21 cellular contexts compared by ENCODE assay signal in the genomic region with DNA sequence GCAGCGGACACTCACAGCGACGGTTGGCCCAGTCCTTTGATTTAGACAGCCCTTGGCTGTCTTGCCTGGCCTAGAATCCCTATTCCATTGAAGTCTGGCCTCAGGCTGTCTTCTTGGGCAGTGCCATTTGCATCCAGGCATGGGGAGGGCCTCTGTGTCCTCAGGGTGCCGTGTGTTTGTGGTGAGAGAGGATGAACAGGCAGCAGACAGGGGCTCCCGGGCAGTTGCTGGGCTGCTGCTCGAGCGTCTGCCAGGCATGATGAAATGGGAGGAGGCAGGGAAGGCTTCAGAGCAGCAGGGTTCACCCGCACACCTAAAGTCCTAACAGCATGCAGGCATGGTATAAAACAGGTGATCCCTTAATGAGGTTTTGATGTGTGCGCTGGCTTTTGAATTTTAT.
DNase-seq lines count a peak whose midpoint lies in the region; TF ChIP-seq lines count a peak whose summit lies in the region.
"Had no signal": no experiment of that assay in that cellular context is flagged by ENCODE, and none has a peak within 500 bp of the region (broad histone marks: within the 10 kb centered on the region; RNA-seq: fewer than 3 reads in every experiment).

No MANE protein-coding gene starts in this region.

- H3K4me3 Mint-ChIP-seq in neural progenitor cell: peak overlapping the region; percentile 78
- H3K4me3 Mint-ChIP-seq: activated CD4-positive, alpha-beta T cell treated with anti-CD3 and anti-CD28 coated beads, Interleukin-2, amount 10 ng/mL, durations not matched to agents 7 days and 5 days; activated naive CD4-positive, alpha-beta T cell treated with anti-CD3 and anti-CD28 coated beads, Interleukin-2, amount 10 ng/mL, durations not matched to agents 7 days and 5 days had no signal

- H3K4me3 ChIP-seq in HEK293 (ENCODE audit: low read depth, low read length) (no peak overlapping the region), ectodermal cell (ENCODE audit: insufficient read depth, low read depth, low read length) (no peak overlapping the region), neural progenitor cell (peak overlapping the region; percentile 17)
- H3K4me3 ChIP-seq: colonic mucosa, HAP-1, mucosa of descending colon had no signal

- peaks cover 15% of the 10 kb centered on the region for H4K20me1 ChIP-seq in neural progenitor cell (ENCODE audit: low read depth)

- peaks cover 82% of the 10 kb centered on the region for H3K4me1 Mint-ChIP-seq in neural progenitor cell

- H3K27me3 ChIP-seq in ectodermal cell (ENCODE audit: control insufficient read depth, insufficient read depth, low read length, poor library complexity, severe bottlenecking) (no peaks in the 10 kb centered on the region), neural progenitor cell (no peaks in the 10 kb centered on the region)
- H3K27me3 ChIP-seq: colonic mucosa had no signal

- H3K27me3 Mint-ChIP-seq in neural progenitor cell (ENCODE audit: insufficient read depth, low read depth): peaks cover 3% of the 10 kb centered on the region
- H3K27me3 Mint-ChIP-seq: IgD-negative memory B cell had no signal

- DNase-seq in NCI-H2227 (lab: John Stamatoyannopoulos, UW; ENCODE audit: unreplicated experiment) (peak; percentile 44), neural progenitor cell (ENCODE audit: low spot score) (peak; percentile 46), kidney glomerular epithelial cell (lab: John Stamatoyannopoulos, UW) (no peak), RWPE1 (ENCODE audit: low spot score) (no peak), T-helper 9 cell (no peak)
- DNase-seq: activated CD4-positive, alpha-beta T cell treated with anti-CD3 and anti-CD28 coated beads, Interleukin-2, amount 10 ng/mL, durations not matched to agents 7 days and 5 days; activated naive CD4-positive, alpha-beta T cell treated with anti-CD3 and anti-CD28 coated beads, Interleukin-2, amount 10 ng/mL, durations not matched to agents 7 days and 5 days; activated T-cell treated with anti-CD3 and anti-CD28 coated beads for 4 hours; aorta; colonic mucosa; EL; foreskin keratinocyte; left colon; mucosa of descending colon; NCI-H2029 treated with DMSO at 0.1 percent for 48 hours; NCI-H82; stimulated activated CD4-positive, alpha-beta T cell treated with anti-CD3 and anti-CD28 coated beads, Interleukin-1b, Interleukin-23, amount 100 ng/mL, for 48 hours had no signal

- H3K9me3 ChIP-seq in HEK293 (ENCODE audit: control insufficient read depth, insufficient read depth, low read depth, low read length): no peaks in the 10 kb centered on the region
- H3K9me3 ChIP-seq in ectodermal cell (ENCODE audit: control insufficient read depth, low read length): no peaks in the 10 kb centered on the region
- H3K9me3 ChIP-seq in neural progenitor cell (ENCODE audit: low read depth): no peaks in the 10 kb centered on the region
- H3K9me3 ChIP-seq: colonic mucosa, HAP-1, mucosa of descending colon had no signal

- H3K79me2 ChIP-seq in neural progenitor cell (ENCODE audit: low read depth): peaks cover 10% of the 10 kb centered on the region

- no peaks in the 10 kb centered on the region for H3K4me1 ChIP-seq in HEK293 (ENCODE audit: control insufficient read depth, insufficient read depth, low read length)
- H3K4me1 ChIP-seq in ectodermal cell (ENCODE audit: control insufficient read depth, insufficient read depth, low read length): peaks cover 42% of the 10 kb centered on the region
- peaks cover 62% of the 10 kb centered on the region for H3K4me1 ChIP-seq in neural progenitor cell
- H3K4me1 ChIP-seq: colonic mucosa, foreskin keratinocyte, HAP-1 had no signal

- peak overlapping the region; percentile 70 for H3K4me2 ChIP-seq in neural progenitor cell

- H3K36me3 Mint-ChIP-seq in neural progenitor cell: peaks cover 9% of the 10 kb centered on the region
- H3K36me3 Mint-ChIP-seq: activated naive CD4-positive, alpha-beta T cell treated with anti-CD3 and anti-CD28 coated beads, Interleukin-2, amount 10 ng/mL, durations not matched to agents 7 days and 5 days; IgD-negative memory B cell had no signal

- peak overlapping the region; percentile 97 for H3K27ac Mint-ChIP-seq in neural progenitor cell
- H3K27ac Mint-ChIP-seq: activated CD4-positive, alpha-beta T cell treated with anti-CD3 and anti-CD28 coated beads, Interleukin-2, amount 10 ng/mL, durations not matched to agents 7 days and 5 days; activated naive CD4-positive, alpha-beta T cell treated with anti-CD3 and anti-CD28 coated beads, Interleukin-2, amount 10 ng/mL, durations not matched to agents 7 days and 5 days; IgD-negative memory B cell had no signal

- H3K9ac ChIP-seq in neural progenitor cell: no peak overlapping the region

- H3K27ac ChIP-seq in HEK293 (ENCODE audit: extremely low read depth, low read depth, low read length) (no peak overlapping the region), ectodermal cell (ENCODE audit: insufficient read depth, low read depth, low read length, poor library complexity, severe bottlenecking) (peak overlapping the region; percentile 55), neural progenitor cell (no peak overlapping the region), RWPE1 (no peak overlapping the region)
- H3K27ac ChIP-seq: colonic mucosa, foreskin keratinocyte had no signal

- 35 to 36% methylated on average over 9 of the region's 9 CpGs for WGBS in ectodermal cell, 2 experiments

- CTCF ChIA-PET in HEK293 (lab: Yijun Ruan, JAX) (interaction anchor here (0.9 kb wide), 1 partner anchor 9 kb away, joined by 3 read pairs; no protein-coding TSS in a partner anchor), RWPE1 (lab: Yijun Ruan, JAX) (no interaction called here)

- peak overlapping the region; percentile 37 for H2AFZ ChIP-seq in neural progenitor cell (replicated peaks)

- H3K9me3 Mint-ChIP-seq in neural progenitor cell: no peaks in the 10 kb centered on the region
- H3K9me3 Mint-ChIP-seq: activated CD4-positive, alpha-beta T cell treated with anti-CD3 and anti-CD28 coated beads, Interleukin-2, amount 10 ng/mL, durations not matched to agents 7 days and 5 days; activated naive CD4-positive, alpha-beta T cell treated with anti-CD3 and anti-CD28 coated beads, Interleukin-2, amount 10 ng/mL, durations not matched to agents 7 days and 5 days; IgD-negative memory B cell had no signal

- H3F3A ChIP-seq in neural progenitor cell (ENCODE audit: low read depth): peaks cover 39% of the 10 kb centered on the region

- POLR2A ChIA-PET in HEK293 (lab: Yijun Ruan, JAX) (no interaction called here), RWPE1 (lab: Yijun Ruan, JAX; ENCODE audit: low non-redundant PET) (no interaction called here)

- TF ChIP-seq CTCF in HEK293 (tag by site-specific recombination; IDR thresholded peaks at IDR 0.05) (no peak), neural progenitor cell (IDR thresholded peaks at IDR 0.05) (no peak), RWPE1 (conservative IDR thresholded peaks at IDR 0.05; ENCODE audit: low read depth) (no peak)

- H3K36me3 ChIP-seq in HEK293 (ENCODE audit: control insufficient read depth in 2 of 2, insufficient read depth in 1 of 2, low read length in 2 of 2) (no peaks in the 10 kb centered on the region), ectodermal cell (ENCODE audit: control insufficient read depth, insufficient read depth, low read length) (no peaks in the 10 kb centered on the region), neural progenitor cell (no peaks in the 10 kb centered on the region)
- H3K36me3 ChIP-seq: colonic mucosa, HAP-1 had no signal

TF ChIP-seq in HEK293, 187 proteins besides CTCF, POLR2A, EP300 and RAD21:
- no peak for TF ChIP-seq ZNF785 (tag by site-specific recombination; IDR thresholded peaks at IDR 0.05)
- TF ChIP-seq, protein P1, sequence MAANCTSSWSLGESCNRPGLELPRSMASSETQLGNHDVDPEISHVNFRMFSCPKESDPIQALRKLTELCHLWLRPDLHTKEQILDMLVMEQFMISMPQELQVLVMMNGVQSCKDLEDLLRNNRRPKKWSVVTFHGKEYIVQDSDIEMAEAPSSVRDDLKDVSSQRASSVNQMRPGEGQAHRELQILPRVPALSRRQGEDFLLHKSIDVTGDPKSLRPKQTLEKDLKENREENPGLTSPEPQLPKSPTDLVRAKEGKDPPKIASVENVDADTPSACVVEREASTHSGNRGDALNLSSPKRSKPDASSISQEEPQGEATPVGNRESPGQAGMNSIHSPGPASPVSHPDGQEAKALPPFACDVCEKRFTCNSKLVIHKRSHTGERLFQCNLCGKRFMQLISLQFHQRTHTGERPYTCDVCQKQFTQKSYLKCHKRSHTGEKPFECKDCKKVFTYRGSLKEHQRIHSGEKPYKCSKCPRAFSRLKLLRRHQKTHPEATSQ (tag by site-specific recombination; IDR thresholded peaks at IDR 0.05): no peak
- TF ChIP-seq ZIC2 (tag by site-specific recombination; IDR thresholded peaks at IDR 0.05): peak; percentile 41; the same call in 1 of the 2 replicates
- TF ChIP-seq, protein P2, sequence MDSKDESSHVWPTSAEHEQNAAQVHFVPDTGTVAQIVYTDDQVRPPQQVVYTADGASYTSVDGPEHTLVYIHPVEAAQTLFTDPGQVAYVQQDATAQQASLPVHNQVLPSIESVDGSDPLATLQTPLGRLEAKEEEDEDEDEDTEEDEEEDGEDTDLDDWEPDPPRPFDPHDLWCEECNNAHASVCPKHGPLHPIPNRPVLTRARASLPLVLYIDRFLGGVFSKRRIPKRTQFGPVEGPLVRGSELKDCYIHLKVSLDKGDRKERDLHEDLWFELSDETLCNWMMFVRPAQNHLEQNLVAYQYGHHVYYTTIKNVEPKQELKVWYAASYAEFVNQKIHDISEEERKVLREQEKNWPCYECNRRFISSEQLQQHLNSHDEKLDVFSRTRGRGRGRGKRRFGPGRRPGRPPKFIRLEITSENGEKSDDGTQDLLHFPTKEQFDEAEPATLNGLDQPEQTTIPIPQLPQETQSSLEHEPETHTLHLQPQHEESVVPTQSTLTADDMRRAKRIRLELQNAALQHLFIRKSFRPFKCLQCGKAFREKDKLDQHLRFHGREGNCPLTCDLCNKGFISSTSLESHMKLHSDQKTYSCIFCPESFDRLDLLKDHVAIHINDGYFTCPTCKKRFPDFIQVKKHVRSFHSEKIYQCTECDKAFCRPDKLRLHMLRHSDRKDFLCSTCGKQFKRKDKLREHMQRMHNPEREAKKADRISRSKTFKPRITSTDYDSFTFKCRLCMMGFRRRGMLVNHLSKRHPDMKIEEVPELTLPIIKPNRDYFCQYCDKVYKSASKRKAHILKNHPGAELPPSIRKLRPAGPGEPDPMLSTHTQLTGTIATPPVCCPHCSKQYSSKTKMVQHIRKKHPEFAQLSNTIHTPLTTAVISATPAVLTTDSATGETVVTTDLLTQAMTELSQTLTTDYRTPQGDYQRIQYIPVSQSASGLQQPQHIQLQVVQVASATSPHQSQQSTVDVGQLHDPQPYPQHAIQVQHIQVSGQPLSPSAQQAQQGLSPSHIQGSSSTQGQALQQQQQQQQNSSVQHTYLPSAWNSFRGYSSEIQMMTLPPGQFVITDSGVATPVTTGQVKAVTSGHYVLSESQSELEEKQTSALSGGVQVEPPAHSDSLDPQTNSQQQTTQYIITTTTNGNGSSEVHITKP (tag by site-specific recombination; IDR thresholded peaks at IDR 0.05): peak; percentile 61
TF ChIP-seq in HEK293: peak in this region for 2.

Comparison
In these comparisons a context has a peak if more than half of its experiments do, and no peak if none do; other contexts are left out.
1. DNase-seq: peak in NCI-H2227 (single experiment) and neural progenitor cell (single experiment); none in kidney glomerular epithelial cell (single experiment), RWPE1 (single experiment) and T-helper 9 cell (single experiment).